ENCODE assay signal across 7 cellular contexts in genomic region chr17:48053758-48054237, GRCh38. TPM values are rescaled to one million over a fixed set of nuclear protein-coding genes. Genes with fewer than 3 reads are reported as not detected.
A peak's percentile ranks its signal among the peaks of the same experiment; 100 is the strongest.
DNase-seq lines count a peak whose midpoint lies in the region; ATAC-seq and TF ChIP-seq lines count a peak whose summit lies in the region.

No MANE protein-coding gene starts in this region.

- H3K27ac ChIP-seq in IMR-90 (ENCODE audit: insufficient read depth, low read length): 0 out of 2 replicates have a peak overlapping the region, but pooled peaks have one; percentile 9
- H3K27ac ChIP-seq in iPS-20b (ENCODE audit: low read length): peak overlapping the region; percentile 38
- peak overlapping the region; percentile 20 to 99 (median 97) for H3K27ac ChIP-seq in stomach

- peak overlapping the region; percentile 50 for H3K4ac ChIP-seq in IMR-90 (ENCODE audit: low read depth, low read length)

- H3K27ac Mint-ChIP-seq in activated T-helper 2 cell treated with anti-CD3 and anti-CD28 coated beads, Interferon-gamma antibody, Interleukin-2, Interleukin-4, amounts not matched to agents 10 μg/mL and 5 μg/mL and 100 μg/mL, durations not matched to agents 14 hours and 24 hours and 36 hours: peak overlapping the region; percentile 33

- no peak for TF ChIP-seq POLR2A in IMR-90 (IDR thresholded peaks at IDR 0.05; ENCODE audit: low read depth, low read length)
- TF ChIP-seq POLR2A in stomach (IDR thresholded peaks at IDR 0.05): no peak

- H4K91ac ChIP-seq in IMR-90 (ENCODE audit: insufficient read depth, low read depth, low read length): peak overlapping the region; percentile 23; the same call in 1 of the 2 replicates

- 29% methylated on average over 1 of the region's 6 CpGs; no CpG with 5 or more reads in 1 of the 2 experiments for WGBS in IMR-90 (ENCODE audit: extremely low coverage in 2 of 2, insufficient read length in 1 of 2), 2 experiments
- WGBS in stomach, 5 donors: 53 to 55% (median 54%) methylated on average over 5 to 6 of the region's 6 CpGs

- H3K4me2 ChIP-seq in IMR-90 (ENCODE audit: low read depth, low read length): peak overlapping the region; percentile 25; the same call in 1 of the 2 replicates

- H2AK9ac ChIP-seq in IMR-90 (replicated peaks; ENCODE audit: low read depth, low read length, poor library complexity): peak overlapping the region; percentile 84

- POLR2A ChIA-PET in IMR-90 (lab: Charles Lee; ENCODE audit: unreplicated experiment): no interaction called here

- peaks cover 41 to 98% of the 10 kb centered on the region in 2 experiments for H3K79me1 ChIP-seq in IMR-90 (ENCODE audit: low read depth in 1 of 2, low read length in 2 of 2)

- peaks cover 77% of the 10 kb centered on the region for H3K36me3 Mint-ChIP-seq in activated T-helper 2 cell treated with anti-CD3 and anti-CD28 coated beads, Interferon-gamma antibody, Interleukin-2, Interleukin-4, amounts not matched to agents 10 μg/mL and 5 μg/mL and 100 μg/mL, durations not matched to agents 14 hours and 24 hours and 36 hours (ENCODE audit: low read depth)

- H3K4me1 ChIP-seq in IMR-90 (ENCODE audit: control insufficient read depth, insufficient read depth, low read length) (peaks cover 49% of the 10 kb centered on the region), iPS-20b (ENCODE audit: insufficient read depth, low read length) (peaks cover 59% of the 10 kb centered on the region), stomach (peaks cover 69 to 74% (median 72%) of the 10 kb centered on the region in 4 donors)

- H3K18ac ChIP-seq in IMR-90 (ENCODE audit: low read depth, low read length): no peak overlapping the region

- H2BK15ac ChIP-seq in IMR-90 (ENCODE audit: low read depth, low read length): no peak overlapping the region

- TF ChIP-seq CTCF in IMR-90 (conservative IDR thresholded peaks at IDR 0.05; ENCODE audit: low read depth, low read length): no peak
- no peak for TF ChIP-seq CTCF in stomach (IDR thresholded peaks at IDR 0.05)

- H3K23ac ChIP-seq in IMR-90 (ENCODE audit: low read depth, low read length): peak overlapping the region; percentile 76; the same call in 1 of the 2 replicates

- peaks cover 63% of the 10 kb centered on the region for H3K36me3 ChIP-seq in IMR-90 (ENCODE audit: control insufficient read depth, insufficient read depth, low read length)
- H3K36me3 ChIP-seq in iPS-20b (ENCODE audit: insufficient read depth, low read depth, low read length): peaks cover 57% of the 10 kb centered on the region
- H3K36me3 ChIP-seq in stomach: peaks cover 39 to 75% (median 59%) of the 10 kb centered on the region in 4 donors

- dilution Hi-C loops in IMR-90 (cut with HindIII; ENCODE audit: low sequenced_read_pairs, unreplicated experiment): no loop called here

- no peaks in the 10 kb centered on the region for H3K9me3 Mint-ChIP-seq in activated T-helper 2 cell treated with anti-CD3 and anti-CD28 coated beads, Interferon-gamma antibody, Interleukin-2, Interleukin-4, amounts not matched to agents 10 μg/mL and 5 μg/mL and 100 μg/mL, durations not matched to agents 14 hours and 24 hours and 36 hours

- H2BK5ac ChIP-seq in IMR-90 (ENCODE audit: low read depth, low read length, poor library complexity, severe bottlenecking): no peak overlapping the region

- H3K14ac ChIP-seq in IMR-90 (replicated peaks; ENCODE audit: low read depth, low read length): peak overlapping the region; percentile 41

- H3K9me3 ChIP-seq in IMR-90 (ENCODE audit: control insufficient read depth, insufficient read depth, low read length) (no peaks in the 10 kb centered on the region), iPS-20b (ENCODE audit: insufficient read depth, low read depth, low read length) (no peaks in the 10 kb centered on the region), stomach (no peaks in the 10 kb centered on the region)

- ATAC-seq in IMR-90 (ENCODE audit: low read depth) (no peak), GM19351 (IDR thresholded peaks at IDR 0.05; ENCODE audit: unreplicated experiment) (no peak)

- H2AK5ac ChIP-seq in IMR-90 (ENCODE audit: low read depth, low read length): peak overlapping the region; percentile 66

- H4K20me1 ChIP-seq in IMR-90 (ENCODE audit: insufficient read depth, low read length): peaks cover 55% of the 10 kb centered on the region

- intact Hi-C loops in IMR-90 (cut with micrococcal nuclease) (no loop called here), stomach (cut with DNase I; ENCODE audit: low total_unique reads) (no loop called here)
- intact Hi-C loops in activated T-helper 2 cell treated with anti-CD3 and anti-CD28 coated beads, Interferon-gamma antibody, Interleukin-2, Interleukin-4, amounts not matched to agents 10 μg/mL and 5 μg/mL and 100 μg/mL, durations not matched to agents 14 hours and 24 hours and 36 hours (cut with micrococcal nuclease): no loop called here

- H4K8ac ChIP-seq in IMR-90 (ENCODE audit: low read depth in 2 of 2, low read length in 2 of 2): no peak overlapping the region; a peak in 1 of 4 replicates

- no peaks in the 10 kb centered on the region for H3K27me3 ChIP-seq in IMR-90 (ENCODE audit: control insufficient read depth, insufficient read depth, low read length)
- H3K27me3 ChIP-seq in iPS-20b (ENCODE audit: insufficient read depth, low read length): no peaks in the 10 kb centered on the region
- no peaks in the 10 kb centered on the region for H3K27me3 ChIP-seq in stomach

- no TSS peak for BruUV-seq in IMR-90 (replicated peaks; lab: Mats Ljungman, UMichigan)

- in situ Hi-C loops in IMR-90 (cut with MboI; ENCODE audit: low sequenced_read_pairs): no loop called here

- no peak for TF ChIP-seq EP300 in stomach (IDR thresholded peaks at IDR 0.05)

- H3K27me3 Mint-ChIP-seq in activated T-helper 2 cell treated with anti-CD3 and anti-CD28 coated beads, Interferon-gamma antibody, Interleukin-2, Interleukin-4, amounts not matched to agents 10 μg/mL and 5 μg/mL and 100 μg/mL, durations not matched to agents 14 hours and 24 hours and 36 hours (ENCODE audit: low read depth): no peaks in the 10 kb centered on the region

- H2BK120ac ChIP-seq in IMR-90 (ENCODE audit: low read depth, low read length): no peak overlapping the region

- peak overlapping the region; percentile 9 for H2AFZ ChIP-seq in IMR-90 (replicated peaks; ENCODE audit: low read length, poor library complexity)

- no peak for TF ChIP-seq RAD21 in IMR-90 (IDR thresholded peaks at IDR 0.05; ENCODE audit: low read length)

- H3K56ac ChIP-seq in IMR-90 (ENCODE audit: extremely low read depth, insufficient read depth, low read length): no peak overlapping the region; the same call in 1 of the 2 replicates

- peaks cover 52% of the 10 kb centered on the region for H3K4me1 Mint-ChIP-seq in activated T-helper 2 cell treated with anti-CD3 and anti-CD28 coated beads, Interferon-gamma antibody, Interleukin-2, Interleukin-4, amounts not matched to agents 10 μg/mL and 5 μg/mL and 100 μg/mL, durations not matched to agents 14 hours and 24 hours and 36 hours (ENCODE audit: low read depth)

- no peak overlapping the region for H2BK20ac ChIP-seq in IMR-90 (ENCODE audit: low read depth, low read length)

- peaks cover 51% of the 10 kb centered on the region for H3K9me1 ChIP-seq in IMR-90 (ENCODE audit: insufficient read depth, low read length)

- CTCF ChIA-PET in IMR-90 (lab: Yijun Ruan, JAX): interaction anchor here (0.9 kb wide), 1 partner anchor 28 kb away, joined by 3 read pairs; no protein-coding TSS in a partner anchor

- no peak for DNase-seq in IMR-90
- DNase-seq in activated T-helper 2 cell treated with anti-CD3 and anti-CD28 coated beads, Interferon-gamma antibody, Interleukin-2, Interleukin-4, amounts not matched to agents 10 μg/mL and 5 μg/mL and 100 μg/mL, durations not matched to agents 14 hours and 24 hours and 36 hours (ENCODE audit: low spot score): no peak
- DNase-seq in stomach: no peak
- no peak for DNase-seq in DMS 273 (lab: John Stamatoyannopoulos, UW; ENCODE audit: unreplicated experiment)
- DNase-seq in NCI-H2107 treated with DMSO at 0.1 percent for 48 hours (lab: John Stamatoyannopoulos, UW; ENCODE audit: unreplicated experiment): no peak

- no peak overlapping the region for H3K4me3 Mint-ChIP-seq in activated T-helper 2 cell treated with anti-CD3 and anti-CD28 coated beads, Interferon-gamma antibody, Interleukin-2, Interleukin-4, amounts not matched to agents 10 μg/mL and 5 μg/mL and 100 μg/mL, durations not matched to agents 14 hours and 24 hours and 36 hours (ENCODE audit: low read depth)

- no peak overlapping the region for H3K4me3 ChIP-seq in IMR-90 (ENCODE audit: insufficient read depth, low read depth, low read length)
- H3K4me3 ChIP-seq in iPS-20b (ENCODE audit: low read length): peak overlapping the region; percentile 55; the same call in 1 of the 2 replicates
- peak overlapping the region; percentile 23 to 71 (median 34) for H3K4me3 ChIP-seq in stomach

- H4K5ac ChIP-seq in IMR-90 (ENCODE audit: low read depth, low read length): no peak overlapping the region

- H3K9ac ChIP-seq in IMR-90 (ENCODE audit: low read depth, low read length): peak overlapping the region; percentile 43
- H3K9ac ChIP-seq in iPS-20b (ENCODE audit: low read depth, low read length): peak overlapping the region; percentile 62; the same call in 1 of the 2 replicates

RNA-seq across cellular contexts. Expression of gene NFE2L1, which starts 5.6 kb away (rescaled TPM):
- total RNA-seq in IMR-90 (2012; rRNA removed) (35.6 and 42.8 TPM in 2 replicates), stomach (100 to 1,000 TPM in 3 of 5 donors, 10 to 100 TPM in 2; 51.4 to 160 (median 126) TPM)
- polyA plus RNA-seq in IMR-90 (2012; rRNA removed) (122 and 125 TPM in 2 replicates), stomach (10 to 100 TPM; 25.2 to 39.5 (median 36.6) TPM)
- 97.7 and 130 TPM in 2 replicates for polyA plus RNA-seq in IMR-90 (2012; cell fraction: cytosol; rRNA removed)
- polyA plus RNA-seq in IMR-90 (2012; cell fraction: nucleus; rRNA removed; ENCODE audit: low replicate concordance): 91.5 and 108 TPM in 2 replicates
- total RNA-seq in activated T-helper 2 cell treated with anti-CD3 and anti-CD28 coated beads, Interferon-gamma antibody, Interleukin-2, Interleukin-4, amounts not matched to agents 10 μg/mL and 5 μg/mL and 100 μg/mL, durations not matched to agents 14 hours and 24 hours and 36 hours: 66.2 and 71.3 TPM in 2 replicates

RNA-seq across cellular contexts. Expression of gene COPZ2, which starts 16.2 kb away (rescaled TPM):
- total RNA-seq in IMR-90 (2012; rRNA removed): 41.0 and 60.5 TPM in 2 replicates
- polyA plus RNA-seq in IMR-90 (2012; rRNA removed): 86.1 and 89.4 TPM in 2 replicates
- 49.6 and 126 TPM in 2 replicates for polyA plus RNA-seq in IMR-90 (2012; cell fraction: cytosol; rRNA removed)
- polyA plus RNA-seq in IMR-90 (2012; cell fraction: nucleus; rRNA removed; ENCODE audit: low replicate concordance): 26.4 and 100 TPM in 2 replicates
- 5.7 and 5.9 TPM in 2 replicates for total RNA-seq in activated T-helper 2 cell treated with anti-CD3 and anti-CD28 coated beads, Interferon-gamma antibody, Interleukin-2, Interleukin-4, amounts not matched to agents 10 μg/mL and 5 μg/mL and 100 μg/mL, durations not matched to agents 14 hours and 24 hours and 36 hours
- total RNA-seq in stomach: 100 to 1,000 TPM in 1 of 5 donors, 10 to 100 TPM in 2, 1 to 10 TPM in 2; 6.8 to 187 (median 12.3) TPM
- 10 to 100 TPM; 17.0 to 20.4 (median 17.1) TPM for polyA plus RNA-seq in stomach

RNA-seq across cellular contexts. Expression of gene CBX1, which starts 47.5 kb away (rescaled TPM):
- 35.0 and 52.2 TPM in 2 replicates for total RNA-seq in IMR-90 (2012; rRNA removed)
- polyA plus RNA-seq in IMR-90 (2012; rRNA removed): 42.9 and 54.9 TPM in 2 replicates
- polyA plus RNA-seq in IMR-90 (2012; cell fraction: cytosol; rRNA removed): 12.5 and 21.0 TPM in 2 replicates
- 3.3 and 19.8 TPM in 2 replicates for polyA plus RNA-seq in IMR-90 (2012; cell fraction: nucleus; rRNA removed; ENCODE audit: low replicate concordance)
- 64.5 TPM in 2 replicates for total RNA-seq in activated T-helper 2 cell treated with anti-CD3 and anti-CD28 coated beads, Interferon-gamma antibody, Interleukin-2, Interleukin-4, amounts not matched to agents 10 μg/mL and 5 μg/mL and 100 μg/mL, durations not matched to agents 14 hours and 24 hours and 36 hours
- total RNA-seq in stomach: 10 to 100 TPM; 12.8 to 65.6 (median 40.3) TPM
- polyA plus RNA-seq in stomach: 10 to 100 TPM; 21.3 to 27.3 (median 23.4) TPM

RNA-seq across cellular contexts. Expression of gene SNX11, which starts 53.8 kb away (rescaled TPM):
- 11.7 and 14.7 TPM in 2 replicates for total RNA-seq in IMR-90 (2012; rRNA removed)
- 12.5 and 16.9 TPM in 2 replicates for polyA plus RNA-seq in IMR-90 (2012; rRNA removed)
- polyA plus RNA-seq in IMR-90 (2012; cell fraction: cytosol; rRNA removed): 6.7 and 13.4 TPM in 2 replicates
- polyA plus RNA-seq in IMR-90 (2012; cell fraction: nucleus; rRNA removed; ENCODE audit: low replicate concordance): 7.7 and 17.2 TPM in 2 replicates
- 28.4 and 29.8 TPM in 2 replicates for total RNA-seq in activated T-helper 2 cell treated with anti-CD3 and anti-CD28 coated beads, Interferon-gamma antibody, Interleukin-2, Interleukin-4, amounts not matched to agents 10 μg/mL and 5 μg/mL and 100 μg/mL, durations not matched to agents 14 hours and 24 hours and 36 hours
- total RNA-seq in stomach: 10 to 100 TPM in 3 of 5 donors, 1 to 10 TPM in 2; 3.5 to 35.7 (median 13.8) TPM
- polyA plus RNA-seq in stomach: 10 to 100 TPM; 13.2 to 16.8 (median 14.4) TPM

Comparison
In these comparisons a context has a peak if more than half of its experiments do, and no peak if none do; other contexts are left out.
1. H3K27ac ChIP-seq: peak in every context shown above with its lines; median percentile 97 in stomach; 38 in iPS-20b; 9 in IMR-90.